Comparison of ENCODE assay signal across 18 cellular contexts in genomic region chr2:137847443-137847842, GRCh38.
"Had no signal": no experiment of that assay in that cellular context is flagged by ENCODE, and none has a peak within 500 bp of the region (broad histone marks: within the 10 kb centered on the region; RNA-seq: fewer than 3 reads in every experiment).

No MANE protein-coding gene starts in this region.

- H3K36me3 Mint-ChIP-seq: activated CD4-positive, alpha-beta memory T cell treated with anti-CD3 and anti-CD28 coated beads for 36 hours; activated naive CD8-positive, alpha-beta T cell; mesothelial cell of epicardium had no signal

- H3K36me3 ChIP-seq: cardiac muscle cell, uterus had no signal

- H3K4me3 Mint-ChIP-seq: activated CD4-positive, alpha-beta memory T cell treated with anti-CD3 and anti-CD28 coated beads for 36 hours; activated naive CD8-positive, alpha-beta T cell; dendritic cell treated with granulocyte-macrophage colony-stimulating factor and Interleukin-4, amounts not matched to agents 40 ng/mL and 50 ng/mL, for 4 days; mesothelial cell of epicardium; nephron progenitor cell; WTC11 had no signal

- H3K9me3 ChIP-seq: uterus had no signal

- H3K79me2 ChIP-seq: hepatocyte had no signal

- DNase-seq: activated CD4-positive, alpha-beta memory T cell treated with anti-CD3 and anti-CD28 coated beads for 36 hours; activated CD4-positive, alpha-beta T cell treated with anti-CD3 and anti-CD28 coated beads for 4 hours; effector CD8-positive, alpha-beta T cell; foreskin fibroblast; nephron progenitor cell; nucleus accumbens; posterior cingulate gyrus; retina; stimulated activated CD8-positive, alpha-beta memory T cell treated with anti-CD3 and anti-CD28 coated beads, Interleukin-4, amount 100 ng/mL, for 48 hours; stimulated activated naive CD4-positive, alpha-beta T cell; uterus had no signal

- H3K4me2 ChIP-seq: hepatocyte had no signal

- H3K9me3 Mint-ChIP-seq: activated CD4-positive, alpha-beta memory T cell treated with anti-CD3 and anti-CD28 coated beads for 36 hours; dendritic cell treated with granulocyte-macrophage colony-stimulating factor and Interleukin-4, amounts not matched to agents 40 ng/mL and 50 ng/mL, for 4 days had no signal

- H3K4me3 ChIP-seq: cardiac muscle cell, hepatocyte, lung, uterus had no signal

- H3K4me1 ChIP-seq: uterus had no signal

- H3K4me1 Mint-ChIP-seq: nephron progenitor cell had no signal

- ATAC-seq: WTC11 had no signal

- H3K27me3 Mint-ChIP-seq: dendritic cell treated with granulocyte-macrophage colony-stimulating factor and Interleukin-4, amounts not matched to agents 40 ng/mL and 50 ng/mL, for 4 days had no signal

- H3K27ac ChIP-seq: cardiac muscle cell, hepatocyte, uterus had no signal

- H3K27ac Mint-ChIP-seq: activated CD4-positive, alpha-beta memory T cell treated with anti-CD3 and anti-CD28 coated beads for 36 hours; activated naive CD8-positive, alpha-beta T cell; dendritic cell treated with granulocyte-macrophage colony-stimulating factor and Interleukin-4, amounts not matched to agents 40 ng/mL and 50 ng/mL, for 4 days; mesothelial cell of epicardium; nephron progenitor cell; WTC11 had no signal

- H3K27me3 ChIP-seq: cardiac muscle cell, hepatocyte, uterus had no signal

- H2AFZ ChIP-seq: hepatocyte had no signal
